7 cellular contexts compared by ENCODE assay signal in the genomic region with DNA sequence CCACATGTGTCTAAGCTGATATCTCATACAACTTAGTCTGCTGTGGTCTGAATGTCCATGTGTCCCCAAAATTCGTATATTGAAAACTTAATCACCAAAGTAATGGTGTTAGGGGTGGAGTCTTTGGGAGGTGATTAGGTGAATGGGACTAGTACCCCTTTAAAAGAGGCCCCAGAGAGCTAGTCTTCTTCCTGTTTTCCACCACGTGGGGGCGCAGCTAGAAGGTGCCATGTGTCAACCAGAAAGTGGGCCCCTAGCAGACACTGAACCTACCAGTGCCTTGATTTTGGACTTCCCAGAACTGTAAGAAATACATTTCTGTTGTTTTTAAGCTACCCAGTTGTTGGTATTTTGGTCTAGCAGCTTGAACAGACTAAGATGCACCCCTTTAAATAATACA.
A peak's percentile ranks its signal among the peaks of the same experiment; 100 is the strongest.
DNase-seq lines count a peak whose midpoint lies in the region; ATAC-seq and TF ChIP-seq lines count a peak whose summit lies in the region.

No MANE protein-coding gene starts in this region.

- H3K9me3 Mint-ChIP-seq in stimulated activated naive CD8-positive, alpha-beta T cell treated with anti-CD3 and anti-CD28 coated beads, Interleukin-15, amount 100 ng/mL, for 72 hours: peaks cover 20 to 24% of the 10 kb centered on the region in 2 donors

- POLR2A ChIA-PET in HEK293T (lab: Yijun Ruan, JAX): no interaction called here

- H3K27me3 Mint-ChIP-seq in stimulated activated naive CD8-positive, alpha-beta T cell treated with anti-CD3 and anti-CD28 coated beads, Interleukin-15, amount 100 ng/mL, for 72 hours: no peaks in the 10 kb centered on the region

- peak; percentile 88 for ATAC-seq in SK-N-SH treated with all-trans-retinoic acid at 6 μM for 48 hours
- ATAC-seq in stimulated activated naive CD8-positive, alpha-beta T cell treated with anti-CD3 and anti-CD28 coated beads, Interleukin-15, amount 100 ng/mL, for 72 hours: peak; percentile 59
- ATAC-seq in HG02870 (IDR thresholded peaks at IDR 0.05; ENCODE audit: unreplicated experiment): no peak

- no peak overlapping the region for H3K4me3 Mint-ChIP-seq in stimulated activated naive CD8-positive, alpha-beta T cell treated with anti-CD3 and anti-CD28 coated beads, Interleukin-15, amount 100 ng/mL, for 72 hours

- H3K4me1 Mint-ChIP-seq in stimulated activated naive CD8-positive, alpha-beta T cell treated with anti-CD3 and anti-CD28 coated beads, Interleukin-15, amount 100 ng/mL, for 72 hours: no peaks in the 10 kb centered on the region

- no peak overlapping the region for H3K27ac Mint-ChIP-seq in stimulated activated naive CD8-positive, alpha-beta T cell treated with anti-CD3 and anti-CD28 coated beads, Interleukin-15, amount 100 ng/mL, for 72 hours

- peak; percentile 65 for DNase-seq in EL
- DNase-seq in HEK293T (ENCODE audit: extremely low spot score): peak; percentile 30
- DNase-seq in foreskin melanocyte: peak; percentile 35
- DNase-seq in stimulated activated naive CD8-positive, alpha-beta T cell treated with anti-CD3 and anti-CD28 coated beads, Interleukin-15, amount 100 ng/mL, for 72 hours: peak; percentile 36 to 47
- DNase-seq in NCI-H2196 (lab: John Stamatoyannopoulos, UW; ENCODE audit: unreplicated experiment): no peak

- CTCF ChIA-PET in HEK293T (lab: Yijun Ruan, JAX): interaction anchor here (0.7 to 1.1 kb wide), 2 partner anchors 10 to 228 kb away, joined by 3 to 4 read pairs; no protein-coding TSS in a partner anchor

TF ChIP-seq in HEK293T, 16 proteins besides CTCF, POLR2A, EP300 and RAD21:
- TF ChIP-seq HDGF (IDR thresholded peaks at IDR 0.05; ENCODE audit: borderline replicate concordance) (no peak), CTBP1 (IDR thresholded peaks at IDR 0.05; ENCODE audit: borderline replicate concordance) (no peak), FOXA1 (IDR thresholded peaks at IDR 0.05) (no peak), ARNT (IDR thresholded peaks at IDR 0.05) (no peak), PKNOX1 (IDR thresholded peaks at IDR 0.05) (no peak), TARDBP (IDR thresholded peaks at IDR 0.05) (no peak), L3MBTL2 (conservative IDR thresholded peaks at IDR 0.05) (no peak), NFRKB (IDR thresholded peaks at IDR 0.05) (no peak)

TF ChIP-seq in SK-N-SH treated with all-trans-retinoic acid at 6 μM for 48 hours, 23 proteins besides CTCF, POLR2A, EP300 and RAD21:
- TF ChIP-seq ZNF8 (CRISPR knock-in tag; IDR thresholded peaks at IDR 0.05): no peak
- TF ChIP-seq TCF4 (CRISPR knock-in tag; IDR thresholded peaks at IDR 0.05; ENCODE audit: borderline replicate concordance): no peak
